14 cellular contexts compared by ENCODE assay signal in the genomic region with DNA sequence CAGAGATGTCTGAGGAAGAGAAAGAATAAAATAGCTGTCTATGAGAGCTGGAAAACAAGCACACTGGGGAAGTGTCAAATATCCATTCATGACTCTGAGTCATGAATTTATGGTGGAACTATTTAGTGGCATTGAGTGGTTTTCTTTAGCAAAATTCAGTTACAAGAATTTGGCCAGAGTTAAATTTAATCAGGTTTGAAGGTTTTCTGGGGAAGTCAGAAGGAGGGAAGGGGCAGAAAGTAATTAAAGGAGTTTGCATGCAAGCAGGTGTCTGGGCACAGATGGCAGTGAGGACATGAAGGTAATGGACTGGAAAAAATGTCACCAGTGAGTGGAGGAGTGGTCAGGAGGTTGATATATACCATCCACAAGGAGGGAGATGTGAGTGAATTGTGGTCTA.
DNase-seq lines count a peak whose midpoint lies in the region.
"Had no signal": no experiment of that assay in that cellular context is flagged by ENCODE, and none has a peak within 500 bp of the region (broad histone marks: within the 10 kb centered on the region; RNA-seq: fewer than 3 reads in every experiment).

No MANE protein-coding gene starts in this region.

- no peak overlapping the region for H4K8ac ChIP-seq in mesenchymal stem cell (ENCODE audit: low read length)

- H3K9ac ChIP-seq in GM23248 (no peak overlapping the region), mesenchymal stem cell (ENCODE audit: low read length) (no peak overlapping the region)
- H3K9ac ChIP-seq: neural progenitor cell had no signal

- no peaks in the 10 kb centered on the region for H3K79me2 ChIP-seq in GM23248 (ENCODE audit: insufficient read depth)

- no peak overlapping the region for H3K4me2 ChIP-seq in GM23248 (ENCODE audit: unreplicated experiment)
- H3K4me2 ChIP-seq in mesenchymal stem cell (ENCODE audit: low read length, poor library complexity, severe bottlenecking), result no peak overlapping the region
- H3K4me2 ChIP-seq: neural progenitor cell had no signal

- no peak overlapping the region for H3K27ac Mint-ChIP-seq in CD4-positive, alpha-beta memory T cell
- H3K27ac Mint-ChIP-seq: brain; CD8-positive, alpha-beta memory T cell; IgD-negative memory B cell; neural progenitor cell had no signal

- H3K4me1 ChIP-seq in CD4-positive, alpha-beta memory T cell (ENCODE audit: insufficient read depth, low read length), result peaks cover 30% of the 10 kb centered on the region
- H3K4me1 ChIP-seq in GM23248 (ENCODE audit: insufficient read depth), result peaks cover 40% of the 10 kb centered on the region
- peaks cover 48% of the 10 kb centered on the region for H3K4me1 ChIP-seq in SJSA1 (replicated peaks)
- H3K4me1 ChIP-seq in mesenchymal stem cell (ENCODE audit: control insufficient read depth, insufficient read depth, low read depth, low read length), result peaks cover 8% of the 10 kb centered on the region
- H3K4me1 ChIP-seq: neural progenitor cell had no signal

- H3K9me2 ChIP-seq in GM23248 (ENCODE audit: insufficient read depth), result no peaks in the 10 kb centered on the region

- H3K18ac ChIP-seq in mesenchymal stem cell (ENCODE audit: low read depth in 1 of 2, low read length in 2 of 2), result no peak overlapping the region

- intact Hi-C loops in CD4-positive, alpha-beta memory T cell (cut with micrococcal nuclease), result no loop called here

- no peak overlapping the region for H3K4me3 ChIP-seq in CD4-positive, alpha-beta memory T cell (ENCODE audit: low read length in 2 of 2)
- no peak overlapping the region for H3K4me3 ChIP-seq in GM23248
- no peak overlapping the region for H3K4me3 ChIP-seq in SJSA1
- H3K4me3 ChIP-seq in mesenchymal stem cell (ENCODE audit: insufficient read depth in 1 of 2, low read depth in 1 of 2, low read length in 2 of 2), result no peak overlapping the region
- H3K4me3 ChIP-seq: neural progenitor cell, suprapubic skin had no signal

- H4K91ac ChIP-seq in mesenchymal stem cell (ENCODE audit: low read length), result no peak overlapping the region

- no peaks in the 10 kb centered on the region for H3K27me3 ChIP-seq in CD4-positive, alpha-beta memory T cell (ENCODE audit: insufficient read depth, low read length)
- no peaks in the 10 kb centered on the region for H3K27me3 ChIP-seq in GM23248 (replicated peaks; ENCODE audit: insufficient read depth)
- H3K27me3 ChIP-seq in SJSA1 (replicated peaks), result no peaks in the 10 kb centered on the region
- no peaks in the 10 kb centered on the region for H3K27me3 ChIP-seq in mesenchymal stem cell (ENCODE audit: control insufficient read depth in 1 of 2, insufficient read depth in 1 of 2, low read length in 2 of 2)
- H3K27me3 ChIP-seq: neural progenitor cell, suprapubic skin had no signal

- no peak overlapping the region for H2BK12ac ChIP-seq in mesenchymal stem cell (ENCODE audit: low read length in 2 of 2)

- H3K14ac ChIP-seq in mesenchymal stem cell (ENCODE audit: low read length in 2 of 2), result no peak overlapping the region

- H3K36me3 ChIP-seq in CD4-positive, alpha-beta memory T cell (ENCODE audit: insufficient read depth, low read length), result no peaks in the 10 kb centered on the region
- H3K36me3 ChIP-seq in GM23248 (ENCODE audit: low read depth) (no peaks in the 10 kb centered on the region), SJSA1 (no peaks in the 10 kb centered on the region), mesenchymal stem cell (ENCODE audit: control insufficient read depth in 1 of 2, insufficient read depth in 2 of 2, low read depth in 1 of 2, low read length in 2 of 2) (no peaks in the 10 kb centered on the region)
- H3K36me3 ChIP-seq: neural progenitor cell, suprapubic skin had no signal

- H2AFZ ChIP-seq in GM23248, result no peak overlapping the region
- H2AFZ ChIP-seq in mesenchymal stem cell (ENCODE audit: low read depth, low read length), result no peak overlapping the region
- H2AFZ ChIP-seq: neural progenitor cell had no signal

- DNase-seq in CD4-positive, alpha-beta memory T cell, result no peak
- DNase-seq in GM23248 (peak; percentile 19), SJSA1 (ENCODE audit: low read depth in 1 of 2, low spot score in 2 of 2) (no peak), mesenchymal stem cell (peak; percentile 24), activated gamma-delta T cell treated with Interleukin-2 at 50 U/mL for 16 hours (no peak), GF-D8 (lab: John Stamatoyannopoulos, UW) (no peak), NCI-H345 (lab: John Stamatoyannopoulos, UW) (no peak), NCI-H526 (lab: John Stamatoyannopoulos, UW) (no peak)
- DNase-seq: CD8-positive, alpha-beta memory T cell; NCI-H2029 had no signal

- H3K4me1 Mint-ChIP-seq in CD4-positive, alpha-beta memory T cell, result peaks cover 3 to 10% (median 5%) of the 10 kb centered on the region in 4 donors

- no peak overlapping the region for H2BK5ac ChIP-seq in mesenchymal stem cell (ENCODE audit: low read depth, low read length, poor library complexity, severe bottlenecking)

- CTCF ChIA-PET in CD4-positive, alpha-beta memory T cell (lab: Charles Lee; ENCODE audit: partially characterized antibody), result no interaction called here

- no peak overlapping the region for H2BK120ac ChIP-seq in mesenchymal stem cell (ENCODE audit: low read depth, low read length)

- no peaks in the 10 kb centered on the region for H3K79me1 ChIP-seq in mesenchymal stem cell (replicated peaks; ENCODE audit: low read length, poor library complexity, severe bottlenecking)

- no peak overlapping the region for H3K4ac ChIP-seq in mesenchymal stem cell (ENCODE audit: low read depth in 1 of 2, low read length in 2 of 2)

- in situ Hi-C loops in GM23248 (cut with MboI), result no loop called here

- H4K20me1 ChIP-seq in GM23248 (ENCODE audit: insufficient read depth), result no peaks in the 10 kb centered on the region

- peak overlapping the region; percentile 48 for H3K27ac ChIP-seq in CD4-positive, alpha-beta memory T cell (ENCODE audit: low read depth, low read length)
- H3K27ac ChIP-seq in GM23248 (no peak overlapping the region), SJSA1 (peak overlapping the region; percentile 29; the same call in 1 of the 2 replicates), mesenchymal stem cell (ENCODE audit: low read length, poor library complexity, severe bottlenecking) (peak overlapping the region; percentile 82)
- H3K27ac ChIP-seq: neural progenitor cell, suprapubic skin had no signal

- peak overlapping the region; percentile 98 for H2AK5ac ChIP-seq in mesenchymal stem cell (ENCODE audit: low read length, severe bottlenecking)

- no peak overlapping the region for H2BK15ac ChIP-seq in mesenchymal stem cell (ENCODE audit: low read depth, poor library complexity, severe bottlenecking)

- no peaks in the 10 kb centered on the region for H3K36me3 Mint-ChIP-seq in CD4-positive, alpha-beta memory T cell
- H3K36me3 Mint-ChIP-seq: brain; CD8-positive, alpha-beta memory T cell; IgD-negative memory B cell; neural progenitor cell had no signal

- H3F3A ChIP-seq in GM23248 (ENCODE audit: insufficient read depth), result peaks cover 40% of the 10 kb centered on the region

- H3K27me3 Mint-ChIP-seq in CD4-positive, alpha-beta memory T cell, result no peaks in the 10 kb centered on the region
- H3K27me3 Mint-ChIP-seq: brain; CD8-positive, alpha-beta memory T cell; IgD-negative memory B cell had no signal

- no peak overlapping the region for H3K23ac ChIP-seq in mesenchymal stem cell (ENCODE audit: low read length in 2 of 2)

- no peaks in the 10 kb centered on the region for H3K9me3 ChIP-seq in CD4-positive, alpha-beta memory T cell (ENCODE audit: control insufficient read depth in 1 of 2, low read length in 2 of 2)
- no peaks in the 10 kb centered on the region for H3K9me3 ChIP-seq in GM23248 (ENCODE audit: low read depth)
- H3K9me3 ChIP-seq in SJSA1 (replicated peaks), result no peaks in the 10 kb centered on the region
- no peaks in the 10 kb centered on the region for H3K9me3 ChIP-seq in mesenchymal stem cell (ENCODE audit: control insufficient read depth, low read length)
- H3K9me3 ChIP-seq: suprapubic skin had no signal

- peaks cover 0 to 2% (median 0%) of the 10 kb centered on the region in 8 donors for H3K9me3 Mint-ChIP-seq in CD4-positive, alpha-beta memory T cell
- H3K9me3 Mint-ChIP-seq: brain; CD8-positive, alpha-beta memory T cell; IgD-negative memory B cell; neural progenitor cell had no signal

- H3K4me3 Mint-ChIP-seq in CD4-positive, alpha-beta memory T cell, result no peak overlapping the region
- H3K4me3 Mint-ChIP-seq: brain; CD8-positive, alpha-beta memory T cell; IgD-negative memory B cell; neural progenitor cell had no signal

- POLR2A ChIA-PET in CD4-positive, alpha-beta memory T cell (lab: Charles Lee; ENCODE audit: partially characterized antibody), result interaction anchor here (1.5 kb wide), 1 partner anchor 122 kb away, joined by 6 read pairs; the partner anchor contains the start of gene IVNS1ABP

Comparison
In these comparisons a context has a peak if more than half of its experiments do, and no peak if none do; other contexts are left out.
1. DNase-seq: peak in GM23248 (single experiment) and mesenchymal stem cell (single experiment); none in CD4-positive, alpha-beta memory T cell (0 of 5), SJSA1 (0 of 2), activated gamma-delta T cell treated with Interleukin-2 at 50 U/mL for 16 hours (single experiment), GF-D8 (single experiment), NCI-H345 (single experiment) and NCI-H526 (0 of 2).